Comparison of ENCODE assay signal across 25 cellular contexts in the genomic region with DNA sequence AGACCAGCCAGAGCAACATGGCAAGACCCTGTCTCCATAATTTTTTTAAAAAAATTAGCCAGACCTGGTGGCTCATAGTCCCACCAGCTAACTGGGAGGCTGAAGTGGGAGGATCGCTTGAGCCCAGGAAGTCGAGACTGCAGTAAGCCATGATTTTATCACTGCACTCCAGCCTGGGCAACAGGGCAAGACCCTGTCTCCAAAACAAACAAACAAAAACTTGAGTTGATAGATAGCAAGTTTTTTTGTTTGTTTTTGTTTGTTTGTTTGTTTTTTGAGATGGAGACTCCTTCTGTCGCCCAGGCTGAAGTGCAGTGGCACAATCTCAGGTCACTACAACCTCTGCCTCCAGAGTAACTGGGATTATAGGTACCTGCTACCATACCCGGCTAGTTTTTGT.
"Had no signal": no experiment of that assay in that cellular context is flagged by ENCODE, and none has a peak within 500 bp of the region (broad histone marks: within the 10 kb centered on the region; RNA-seq: fewer than 3 reads in every experiment).

No MANE protein-coding gene starts in this region.

- DNase-seq: hypothalamus; immature natural killer cell; kidney; left ventricle myocardium inferior; midbrain; naive thymus-derived CD4-positive, alpha-beta T cell; ovary; right lobe of liver; stimulated activated CD4-positive, alpha-beta T cell treated with anti-CD3 and anti-CD28 coated beads, Interleukin-1b, Interleukin-23, amount 100 ng/mL, for 48 hours; stimulated activated CD4-positive, alpha-beta T cell treated with anti-CD3 and anti-CD28 coated beads, Interleukin-2, amount 100 ng/mL, for 48 hours; stimulated activated CD4-positive, alpha-beta T cell treated with anti-CD3 and anti-CD28 coated beads, Interleukin-4, amount 100 ng/mL, for 4 hours; stimulated activated CD8-positive, alpha-beta memory T cell treated with anti-CD3 and anti-CD28 coated beads, Interleukin-4, amount 100 ng/mL, for 48 hours; stimulated activated naive CD4-positive, alpha-beta T cell treated with Interleukin-2 at 50 U/mL for 16 hours; stimulated activated naive CD8-positive, alpha-beta T cell treated with anti-CD3 and anti-CD28 coated beads, Interleukin-15, amount 100 ng/mL, for 72 hours; substantia nigra; upper lobe of right lung had no signal

- H3K36me3 ChIP-seq: left ventricle myocardium inferior, ovary, right atrium auricular region, right lobe of liver, tibial nerve, upper lobe of right lung had no signal

- H3K4me2 ChIP-seq: smooth muscle cell had no signal

- H3K9me3 ChIP-seq: left ventricle myocardium inferior, mucosa of descending colon, ovary, right atrium auricular region, right lobe of liver, upper lobe of right lung had no signal

- ATAC-seq: naive thymus-derived CD4-positive, alpha-beta T cell; natural killer cell treated with Interleukin-12 subunit alpha and Interleukin-12 subunit beta and Interleukin-15 and Interleukin-18, amount 100 ng/mL, for 72 hours; right lobe of liver; stimulated activated memory B cell treated with anti-CD40 and anti-IgM and Interleukin-4, amounts not matched to agents 10 μg/mL and 1 μg/mL and 100 μg/mL, for 72 hours; stimulated activated naive CD8-positive, alpha-beta T cell treated with anti-CD3 and anti-CD28 coated beads, Interleukin-15, amount 100 ng/mL, for 72 hours; upper lobe of right lung had no signal

- H3K4me3 ChIP-seq: left ventricle myocardium inferior, lung, mucosa of descending colon, ovary, right atrium auricular region, right lobe of liver, smooth muscle cell, tibial nerve, upper lobe of right lung had no signal

- H3K4me1 ChIP-seq: right atrium auricular region, upper lobe of right lung had no signal

- H3K27me3 ChIP-seq: ovary, right atrium auricular region, right lobe of liver, tibial nerve, upper lobe of right lung had no signal

- H3K27ac ChIP-seq: left ventricle myocardium inferior, ovary, right atrium auricular region, right lobe of liver, tibial nerve, upper lobe of right lung had no signal

- FAIRE-seq: islet of Langerhans, kidney, urothelium cell line had no signal
